20 cellular contexts compared by ENCODE assay signal in genomic region chr3:140224307-140224706, GRCh38.
DNase-seq lines count a peak whose midpoint lies in the region; ATAC-seq, FAIRE-seq and TF ChIP-seq lines count a peak whose summit lies in the region.
"Had no signal": no experiment of that assay in that cellular context is flagged by ENCODE, and none has a peak within 500 bp of the region (broad histone marks: within the 10 kb centered on the region; RNA-seq: fewer than 3 reads in every experiment).

No MANE protein-coding gene starts in this region.

- H3K4me3 Mint-ChIP-seq in astrocyte (ENCODE audit: unreplicated experiment) (no peak overlapping the region), T-cell (no peak overlapping the region)
- H3K4me3 Mint-ChIP-seq: B cell; CD4-positive, alpha-beta T cell; CD8-positive, alpha-beta T cell had no signal

- intact Hi-C loops in HepG2 (cut with micrococcal nuclease; ENCODE audit: unreplicated experiment) (no loop called here), right lobe of liver (cut with DNase I) (no loop called here)

- H3K4me1 Mint-ChIP-seq in astrocyte (ENCODE audit: low read depth, unreplicated experiment), result peaks cover 14% of the 10 kb centered on the region
- H3K4me1 Mint-ChIP-seq in T-cell, result no peaks in the 10 kb centered on the region
- H3K4me1 Mint-ChIP-seq: B cell had no signal

- in situ Hi-C loops in HepG2 (cut with HindIII; ENCODE audit: extremely low pct_ligation_motif_present, low pct_unique_long_range_greater_than_20kb), result no loop called here

- H3K79me2 ChIP-seq in HepG2 (ENCODE audit: insufficient read depth, low read length), result no peaks in the 10 kb centered on the region
- H3K79me2 ChIP-seq in astrocyte (ENCODE audit: insufficient read depth, low read length), result no peaks in the 10 kb centered on the region

- no TSS peak for BruUV-seq in HepG2 (replicated peaks; lab: Mats Ljungman, UMichigan)

- H3K4me1 ChIP-seq in liver (ENCODE audit: control insufficient read depth in 4 of 4, insufficient read depth in 4 of 4, low read length in 3 of 4), result no peaks in the 10 kb centered on the region
- H3K4me1 ChIP-seq in HepG2 (ENCODE audit: insufficient read depth, low read length), result no peaks in the 10 kb centered on the region
- H3K4me1 ChIP-seq in astrocyte (ENCODE audit: insufficient read depth, low read length), result peaks cover 8% of the 10 kb centered on the region
- no peaks in the 10 kb centered on the region for H3K4me1 ChIP-seq in right lobe of liver
- H3K4me1 ChIP-seq: A549, Caco-2 had no signal

- H3K9ac ChIP-seq in liver (ENCODE audit: low read depth in 1 of 2, low read length in 2 of 2) (no peak overlapping the region), HepG2 (ENCODE audit: insufficient read depth, low read depth, low read length) (no peak overlapping the region), astrocyte (ENCODE audit: low read length) (no peak overlapping the region)
- H3K9ac ChIP-seq: BLaER1 treated with 17β-estradiol and CSF1 and Interleukin-3, amounts not matched to agents 10 nM and 100 nM had no signal

- DNase-seq in HepG2 (ENCODE audit: low spot score) (no peak), astrocyte (ENCODE audit: low read depth) (no peak), right lobe of liver (no peak), T-cell (no peak)
- DNase-seq: AML-193; Caco-2; CD4-positive, alpha-beta T cell; CD8-positive, alpha-beta T cell; GF-D8 had no signal

- H3K27me3 Mint-ChIP-seq in astrocyte (ENCODE audit: low read depth, unreplicated experiment) (peaks cover 4% of the 10 kb centered on the region), T-cell (peaks cover 0 to 6% of the 10 kb centered on the region in 2 donors)
- H3K27me3 Mint-ChIP-seq: B cell had no signal

- peaks cover 18% of the 10 kb centered on the region for H3K9me3 Mint-ChIP-seq in astrocyte (ENCODE audit: unreplicated experiment)
- peaks cover 8 to 17% (median 8%) of the 10 kb centered on the region in 3 donors for H3K9me3 Mint-ChIP-seq in T-cell

- ATAC-seq in HepG2 (no peak), right lobe of liver (peak in 3 of 4 donors; percentile 23 to 60 (median 35)), GM18517 (IDR thresholded peaks at IDR 0.05; ENCODE audit: unreplicated experiment) (no peak), HG03159 (IDR thresholded peaks at IDR 0.05; ENCODE audit: unreplicated experiment) (no peak), T-cell (replicated peaks in 1 of 4) (no peak)
- ATAC-seq: A549; CD8-positive, alpha-beta T cell had no signal

- peaks cover 0 to 1% (median 0%) of the 10 kb centered on the region in 4 donors for H3K9me3 ChIP-seq in liver (ENCODE audit: control insufficient read depth in 4 of 4, low read length in 3 of 4)
- no peaks in the 10 kb centered on the region; the same call in 1 of the 2 replicates for H3K9me3 ChIP-seq in HepG2 (ENCODE audit: low read length)
- H3K9me3 ChIP-seq in astrocyte (ENCODE audit: insufficient read depth, low read depth, low read length), result no peaks in the 10 kb centered on the region
- H3K9me3 ChIP-seq in right lobe of liver, result no peaks in the 10 kb centered on the region
- H3K9me3 ChIP-seq: A549, Caco-2 had no signal

- H3K4me2 ChIP-seq in HepG2 (ENCODE audit: low read depth, low read length), result no peak overlapping the region
- no peak overlapping the region for H3K4me2 ChIP-seq in astrocyte (ENCODE audit: low read length)
- H3K4me2 ChIP-seq: A549 had no signal

- H2AFZ ChIP-seq in HepG2 (ENCODE audit: low read length) (no peak overlapping the region), astrocyte (ENCODE audit: low read depth, low read length) (no peak overlapping the region)

- peak overlapping the region; percentile 44 for H3K27ac Mint-ChIP-seq in astrocyte (ENCODE audit: unreplicated experiment)
- no peak overlapping the region for H3K27ac Mint-ChIP-seq in T-cell
- H3K27ac Mint-ChIP-seq: B cell; CD4-positive, alpha-beta T cell; CD8-positive, alpha-beta T cell had no signal

- TF ChIP-seq POLR2A in HepG2 (IDR thresholded peaks at IDR 0.05; ENCODE audit: insufficient read depth in 1 of 2, low read depth in 2 of 2, low read length in 2 of 2), result no peak
- no peak for TF ChIP-seq POLR2A in right lobe of liver (IDR thresholded peaks at IDR 0.05)

- H3K27ac ChIP-seq in liver (ENCODE audit: low read depth in 1 of 2, low read length in 2 of 2), result no peak overlapping the region
- H3K27ac ChIP-seq in HepG2 (ENCODE audit: extremely low read length, insufficient read depth, low read length), result no peak overlapping the region
- H3K27ac ChIP-seq in astrocyte (ENCODE audit: low read depth, low read length), result no peak overlapping the region
- no peak overlapping the region for H3K27ac ChIP-seq in right lobe of liver
- H3K27ac ChIP-seq: 22Rv1; A549; BLaER1 treated with 17β-estradiol and CSF1 and Interleukin-3, amounts not matched to agents 10 nM and 100 nM; C4-2B had no signal

- H4K20me1 ChIP-seq in HepG2 (ENCODE audit: insufficient read depth, low read length) (no peaks in the 10 kb centered on the region), astrocyte (ENCODE audit: insufficient read depth, low read length) (no peaks in the 10 kb centered on the region)
- H4K20me1 ChIP-seq: BLaER1 treated with 17β-estradiol and CSF1 and Interleukin-3, amounts not matched to agents 10 nM and 100 nM had no signal

- FAIRE-seq in HepG2 (lab: Jason Lieb, UNC) (no peak), astrocyte (lab: Jason Lieb, UNC) (no peak)
- FAIRE-seq: A549, D721Med, G401.6, GM12891 had no signal

- H3K36me3 ChIP-seq in liver (ENCODE audit: control insufficient read depth in 4 of 4, insufficient read depth in 3 of 4, low read depth in 1 of 4, low read length in 3 of 4), result no peaks in the 10 kb centered on the region
- H3K36me3 ChIP-seq in HepG2 (replicated peaks in 1 of 2; ENCODE audit: control insufficient read depth in 1 of 2, insufficient read depth in 2 of 2, low read length in 2 of 2), result no peaks in the 10 kb centered on the region
- no peaks in the 10 kb centered on the region for H3K36me3 ChIP-seq in astrocyte (ENCODE audit: insufficient read depth, low read length)
- H3K36me3 ChIP-seq in right lobe of liver, result no peaks in the 10 kb centered on the region
- H3K36me3 ChIP-seq: BLaER1 treated with 17β-estradiol and CSF1 and Interleukin-3, amounts not matched to agents 10 nM and 100 nM had no signal

- CTCF ChIA-PET in HepG2 (lab: Yijun Ruan, JAX; ENCODE audit: low intra/inter-chr PET ratio, low total read pairs) (no interaction called here), T-cell (lab: Charles Lee) (no interaction called here)

- TF ChIP-seq CTCF in liver (IDR thresholded peaks at IDR 0.05; ENCODE audit: low read depth, low read length, missing input control) (no peak), HepG2 (CRISPR knock-in tag; IDR thresholded peaks at IDR 0.05) (no peak), astrocyte (IDR thresholded peaks at IDR 0.05; ENCODE audit: insufficient read depth, low read depth, low read length) (no peak), right lobe of liver (IDR thresholded peaks at IDR 0.05) (no peak)

- POLR2A ChIA-PET in HepG2 (lab: Yijun Ruan, JAX) (no interaction called here), T-cell (lab: Charles Lee) (no interaction called here)

- H3K27me3 ChIP-seq in liver (ENCODE audit: control insufficient read depth in 4 of 4, insufficient read depth in 4 of 4, low read length in 3 of 4), result peaks cover 0 to 3% (median 0%) of the 10 kb centered on the region in 4 donors
- H3K27me3 ChIP-seq in HepG2 (ENCODE audit: control insufficient read depth in 1 of 2, insufficient read depth in 2 of 2, low read length in 2 of 2), result no peaks in the 10 kb centered on the region
- H3K27me3 ChIP-seq in astrocyte (ENCODE audit: insufficient read depth, low read length), result no peaks in the 10 kb centered on the region
- no peaks in the 10 kb centered on the region for H3K27me3 ChIP-seq in right lobe of liver
- H3K27me3 ChIP-seq: BLaER1 treated with 17β-estradiol and CSF1 and Interleukin-3, amounts not matched to agents 10 nM and 100 nM had no signal

- H3K36me3 Mint-ChIP-seq in astrocyte (ENCODE audit: low read depth, unreplicated experiment), result peaks cover 15% of the 10 kb centered on the region
- no peaks in the 10 kb centered on the region for H3K36me3 Mint-ChIP-seq in T-cell
- H3K36me3 Mint-ChIP-seq: CD8-positive, alpha-beta T cell had no signal

- H3K4me3 ChIP-seq in liver (ENCODE audit: low read depth in 1 of 3, low read length in 3 of 3), result no peak overlapping the region
- no peak overlapping the region for H3K4me3 ChIP-seq in HepG2 (replicated peaks in 1 of 3; ENCODE audit: insufficient read depth in 1 of 3, low read depth in 2 of 3, low read length in 3 of 3)
- no peak overlapping the region for H3K4me3 ChIP-seq in astrocyte (ENCODE audit: insufficient read depth, low read depth, low read length)
- H3K4me3 ChIP-seq in right lobe of liver, result no peak overlapping the region
- H3K4me3 ChIP-seq: A549; BLaER1 treated with 17β-estradiol and CSF1 and Interleukin-3, amounts not matched to agents 10 nM and 100 nM had no signal

- TF ChIP-seq EP300 in HepG2 (IDR thresholded peaks at IDR 0.05; ENCODE audit: low read depth in 2 of 2, low read length in 2 of 2) (no peak), HepG2 (CRISPR knock-in tag; IDR thresholded peaks at IDR 0.05; ENCODE audit: borderline replicate concordance) (no peak)

- TF ChIP-seq RAD21 in liver (IDR thresholded peaks at IDR 0.05) (no peak), HepG2 (CRISPR knock-in tag; IDR thresholded peaks at IDR 0.05) (no peak)

- 31% methylated on average over 1 of the region's 1 CpG for WGBS in liver
- 0% methylated on average over 1 of the region's 1 CpG for WGBS in HepG2 (ENCODE audit: low lambda C conversion rate)
- WGBS in right lobe of liver (ENCODE audit: insufficient coverage, low coverage, low lambda C conversion rate, missing lambda C conversion rate), result 25% methylated on average over 1 of the region's 1 CpG

TF ChIP-seq in liver, 16 proteins besides CTCF, POLR2A, EP300 and RAD21 (continues in another document):
- peak; percentile 25 to 43 for TF ChIP-seq HNF4A (conservative IDR thresholded peaks at IDR 0.05)

TF ChIP-seq in HepG2, 621 proteins besides CTCF, POLR2A, EP300 and RAD21 (continues in another document):
- TF ChIP-seq CAMTA2 (CRISPR knock-in tag; IDR thresholded peaks at IDR 0.05; ENCODE audit: borderline replicate concordance) (no peak), KMT2A (CRISPR knock-in tag; IDR thresholded peaks at IDR 0.05) (no peak), NCOA1 (CRISPR knock-in tag; IDR thresholded peaks at IDR 0.05) (no peak), RARG (CRISPR knock-in tag; IDR thresholded peaks at IDR 0.05; ENCODE audit: low read depth) (no peak), ZNF343 (CRISPR knock-in tag; IDR thresholded peaks at IDR 0.05) (no peak)

Comparison
In these comparisons a context has a peak if more than half of its experiments do, and no peak if none do; other contexts are left out.
1. ATAC-seq: peak in right lobe of liver (3 of 4); none in HepG2 (single experiment), GM18517 (single experiment), HG03159 (single experiment) and T-cell (0 of 4).